8 cellular contexts compared by ENCODE assay signal in genomic region chr16:1342526-1343427, GRCh38. TPM values are rescaled to one million over a fixed set of nuclear protein-coding genes. Genes with fewer than 3 reads are reported as not detected.
DNase-seq lines count a peak whose midpoint lies in the region; FAIRE-seq and TF ChIP-seq lines count a peak whose summit lies in the region.

No MANE protein-coding gene starts in this region.

- peaks cover 43% of the 10 kb centered on the region for H3K27me3 Mint-ChIP-seq in nephron progenitor cell (ENCODE audit: low read depth, poor library complexity)
- H3K27me3 Mint-ChIP-seq in stimulated activated naive CD8-positive, alpha-beta T cell treated with anti-CD3 and anti-CD28 coated beads, Interleukin-15, Interleukin-2, amounts not matched to agents 100 ng/mL and 50 ng/mL, for 24 hours = no peaks in the 10 kb centered on the region

- H3K27me3 ChIP-seq in Peyer's patch = no peaks in the 10 kb centered on the region

- peak; percentile 88 for FAIRE-seq in H54 (lab: Jason Lieb, UNC)

- DNase-seq in ELF-1 (ENCODE audit: low read depth, low spot score) (peak; percentile 97), H54 (ENCODE audit: insufficient read length, low spot score) (peak; percentile 100), Kasumi-1 (lab: John Stamatoyannopoulos, UW) (peak; percentile 93 to 94), Peyer's patch (peak; percentile 98 to 100 (median 98)), fibroblast of pulmonary artery (ENCODE audit: low read depth) (peak; percentile 89), nephron progenitor cell (peak; percentile 99)
- peak; percentile 94 for DNase-seq in activated T-cell treated with anti-CD3 and anti-CD28 coated beads, Interleukin-2, amount 50 U/mL, for 48 hours

- peak in 1 of 6 experiments; percentile 16 for TF ChIP-seq CTCF in Peyer's patch (IDR thresholded peaks at IDR 0.05)
- no peak for TF ChIP-seq CTCF in fibroblast of pulmonary artery (IDR thresholded peaks at IDR 0.05; ENCODE audit: low read length, missing control alignments)
- TF ChIP-seq CTCF in nephron progenitor cell (IDR thresholded peaks at IDR 0.05) = no peak

- peak overlapping the region; percentile 80 for H3K4me3 Mint-ChIP-seq in nephron progenitor cell
- H3K4me3 Mint-ChIP-seq in stimulated activated naive CD8-positive, alpha-beta T cell treated with anti-CD3 and anti-CD28 coated beads, Interleukin-15, Interleukin-2, amounts not matched to agents 100 ng/mL and 50 ng/mL, for 24 hours = peak overlapping the region; percentile 37

- H3K9me3 Mint-ChIP-seq in nephron progenitor cell = no peaks in the 10 kb centered on the region
- H3K9me3 Mint-ChIP-seq in stimulated activated naive CD8-positive, alpha-beta T cell treated with anti-CD3 and anti-CD28 coated beads, Interleukin-15, Interleukin-2, amounts not matched to agents 100 ng/mL and 50 ng/mL, for 24 hours = no peaks in the 10 kb centered on the region

- peaks cover 0 to 5% (median 0%) of the 10 kb centered on the region in 3 donors for H3K36me3 ChIP-seq in Peyer's patch

- peaks cover 10% of the 10 kb centered on the region for H3K4me1 Mint-ChIP-seq in nephron progenitor cell
- peaks cover 25% of the 10 kb centered on the region for H3K4me1 Mint-ChIP-seq in stimulated activated naive CD8-positive, alpha-beta T cell treated with anti-CD3 and anti-CD28 coated beads, Interleukin-15, Interleukin-2, amounts not matched to agents 100 ng/mL and 50 ng/mL, for 24 hours (ENCODE audit: low read depth)

- H3K4me3 ChIP-seq in Peyer's patch (peak overlapping the region; percentile 20 to 51 (median 47)), fibroblast of pulmonary artery (replicated peaks; ENCODE audit: low read depth, low read length) (no peak overlapping the region)

- H3K36me3 Mint-ChIP-seq in nephron progenitor cell (ENCODE audit: low read depth) = no peaks in the 10 kb centered on the region
- no peaks in the 10 kb centered on the region for H3K36me3 Mint-ChIP-seq in stimulated activated naive CD8-positive, alpha-beta T cell treated with anti-CD3 and anti-CD28 coated beads, Interleukin-15, Interleukin-2, amounts not matched to agents 100 ng/mL and 50 ng/mL, for 24 hours (ENCODE audit: low read depth)

- no peak for TF ChIP-seq POLR2A in H54 (IDR thresholded peaks at IDR 0.05; ENCODE audit: low read depth, low read length)
- TF ChIP-seq POLR2A in Peyer's patch (IDR thresholded peaks at IDR 0.05) = no peak

- peaks cover 3 to 35% (median 13%) of the 10 kb centered on the region in 4 donors for H3K4me1 ChIP-seq in Peyer's patch

- H3K27ac ChIP-seq in Peyer's patch = peak overlapping the region in 3 of 4 donors; percentile 51 to 78 (median 66)

- no peak overlapping the region for H3K27ac Mint-ChIP-seq in nephron progenitor cell
- peak overlapping the region; percentile 71 for H3K27ac Mint-ChIP-seq in stimulated activated naive CD8-positive, alpha-beta T cell treated with anti-CD3 and anti-CD28 coated beads, Interleukin-15, Interleukin-2, amounts not matched to agents 100 ng/mL and 50 ng/mL, for 24 hours

- H3K9me3 ChIP-seq in Peyer's patch = no peaks in the 10 kb centered on the region

RNA-seq across cellular contexts. Expression of gene TSR3, which starts 8.9 kb away (rescaled TPM):
- total RNA-seq in Peyer's patch = 10 to 100 TPM; 48.2 to 62.3 (median 53.6) TPM

RNA-seq across cellular contexts. Expression of gene GNPTG, which starts 9.0 kb away (rescaled TPM):
- total RNA-seq in Peyer's patch = 10 to 100 TPM; 51.1 to 83.3 (median 65.0) TPM

RNA-seq across cellular contexts. Expression of gene BAIAP3, which starts 9.3 kb away (rescaled TPM):
- 100 to 1,000 TPM in 1 of 4 donors, 10 to 100 TPM in 3; 17.9 to 160 (median 29.0) TPM for total RNA-seq in Peyer's patch

RNA-seq across cellular contexts. Expression of gene UBE2I, which starts 33.3 kb away (rescaled TPM):
- total RNA-seq in Peyer's patch = 100 to 1,000 TPM in 3 of 4 donors, 10 to 100 TPM in 1; 54.1 to 119 (median 107) TPM
